ENCODE assay signal across 1 cellular context in the genomic region with DNA sequence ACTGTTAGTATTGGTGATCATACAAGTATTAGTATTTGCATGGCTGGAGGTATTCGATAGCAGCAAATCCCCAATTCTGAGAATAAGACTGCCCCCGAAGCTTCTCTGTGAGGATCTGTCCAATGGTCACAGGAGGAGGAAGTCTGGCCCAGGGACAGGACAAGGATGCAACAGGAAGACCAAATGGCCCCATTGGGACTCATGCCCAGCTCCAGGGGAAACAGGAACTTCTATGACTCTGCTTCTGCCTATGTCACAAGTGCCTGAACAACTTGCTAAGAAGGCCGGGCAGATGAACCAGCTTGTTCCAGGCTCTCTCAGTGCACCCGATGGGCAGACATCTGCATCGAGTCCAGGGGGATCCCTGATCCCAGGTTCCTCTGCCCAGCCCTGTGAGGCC.
TF ChIP-seq lines count a peak whose summit lies in the region.

No MANE protein-coding gene starts in this region.

TF ChIP-seq in endothelial cell of umbilical vein, 7 proteins besides CTCF, POLR2A, EP300 and RAD21 (continued from another document):
- TF ChIP-seq, protein P1, sequence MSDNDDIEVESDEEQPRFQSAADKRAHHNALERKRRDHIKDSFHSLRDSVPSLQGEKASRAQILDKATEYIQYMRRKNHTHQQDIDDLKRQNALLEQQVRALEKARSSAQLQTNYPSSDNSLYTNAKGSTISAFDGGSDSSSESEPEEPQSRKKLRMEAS (IDR thresholded peaks at IDR 0.05; ENCODE audit: insufficient read depth, insufficient read length) = no peak
- TF ChIP-seq GATA2 (IDR thresholded peaks at IDR 0.05; ENCODE audit: insufficient read depth, insufficient read length, low read depth, low read length) = no peak
